1 cellular context compared by ENCODE assay signal in genomic region chr7:129017933-129018538, GRCh38.
TF ChIP-seq lines count a peak whose summit lies in the region.

No MANE protein-coding gene starts in this region.

TF ChIP-seq in GM12878, 131 proteins besides CTCF, POLR2A, EP300 and RAD21 (continued from another document):
- TF ChIP-seq RELB (IDR thresholded peaks at IDR 0.05; ENCODE audit: low read depth) (0 out of 2 replicates have a peak, but pooled peaks have one; percentile 33), NFIC (IDR thresholded peaks at IDR 0.05; ENCODE audit: low read depth, low read length) (peak; percentile 70; the same call in 1 of the 2 replicates), MTA2 (IDR thresholded peaks at IDR 0.05; ENCODE audit: low read depth) (peak; percentile 89), SREBF1 (IDR thresholded peaks at IDR 0.05; ENCODE audit: low read length) (no peak), ATF2 (IDR thresholded peaks at IDR 0.05; ENCODE audit: low read length) (peak; percentile 47), FOXK2 (IDR thresholded peaks at IDR 0.05) (no peak), TARDBP (IDR thresholded peaks at IDR 0.05; ENCODE audit: borderline replicate concordance) (no peak), RUNX3 (IDR thresholded peaks at IDR 0.05; ENCODE audit: low read length) (peak; percentile 65), E4F1 (IDR thresholded peaks at IDR 0.05; ENCODE audit: borderline replicate concordance, partially characterized antibody) (no peak), BCL11A (IDR thresholded peaks at IDR 0.05; ENCODE audit: low read depth, low read length) (0 out of 2 replicates have a peak, but pooled peaks have one; percentile 20), YY1 (IDR thresholded peaks at IDR 0.05; ENCODE audit: low read depth, low read length) (peak; percentile 63; the same call in 1 of the 2 replicates), BHLHE40 (IDR thresholded peaks at IDR 0.05; ENCODE audit: borderline replicate concordance in 1 of 2, low read depth in 2 of 2, low read length in 1 of 2) (peak in 1 of 2 experiments; percentile 12; a peak in 1 of 4 replicates), DPF2 (IDR thresholded peaks at IDR 0.05) (0 out of 2 replicates have a peak, but pooled peaks have one; percentile 20), PAX5 (IDR thresholded peaks at IDR 0.05; ENCODE audit: borderline replicate concordance, low read depth, low read length) (peak; percentile 72; the same call in 1 of the 2 replicates)
